Comparison of ENCODE assay signal across 11 cellular contexts in the genomic region with DNA sequence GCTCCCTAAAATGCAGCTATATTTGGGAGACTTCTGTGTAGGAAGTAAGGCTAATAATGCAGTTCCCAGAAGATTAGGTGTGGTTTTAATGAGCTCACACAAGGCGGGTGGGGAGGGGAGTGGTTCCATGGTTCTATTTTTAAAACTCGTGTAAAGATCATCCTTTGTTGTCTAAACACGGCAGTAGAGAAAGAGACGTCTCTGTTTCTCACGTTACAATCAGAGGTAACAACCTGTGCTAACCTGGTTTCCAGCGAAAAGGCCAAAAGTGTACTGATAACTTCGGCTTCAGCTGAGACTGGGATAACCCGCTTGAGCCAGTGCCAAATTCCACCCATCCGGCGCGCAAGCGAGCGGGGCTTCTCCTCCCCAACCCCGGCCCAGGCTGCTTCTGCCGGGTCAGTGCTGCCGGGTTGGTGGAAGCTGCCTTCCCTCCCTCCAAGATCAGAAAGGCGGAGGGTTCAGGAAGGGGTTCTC. TPM values are rescaled to one million over a fixed set of nuclear protein-coding genes. Genes with fewer than 3 reads are reported as not detected.
DNase-seq lines count a peak whose midpoint lies in the region; ATAC-seq and TF ChIP-seq lines count a peak whose summit lies in the region.
"Had no signal": no experiment of that assay in that cellular context is flagged by ENCODE, and none has a peak within 500 bp of the region (broad histone marks: within the 10 kb centered on the region; RNA-seq: fewer than 3 reads in every experiment).

No MANE protein-coding gene starts in this region.

- TF ChIP-seq CTCF in fibroblast of mammary gland (conservative IDR thresholded peaks at IDR 0.05; ENCODE audit: control insufficient read depth, insufficient read depth, low read depth, low read length), result no peak
- no peak for TF ChIP-seq CTCF in osteocyte (IDR thresholded peaks at IDR 0.05)

- H3K9me3 Mint-ChIP-seq in CD4-positive, CD25-positive, alpha-beta regulatory T cell, result no peaks in the 10 kb centered on the region
- no peaks in the 10 kb centered on the region for H3K9me3 Mint-ChIP-seq in osteocyte (ENCODE audit: unreplicated experiment)

- no peak overlapping the region for H3K27ac ChIP-seq in CD4-positive, CD25-positive, alpha-beta regulatory T cell (ENCODE audit: insufficient read depth, low read length, poor library complexity, severe bottlenecking)

- ATAC-seq in CD4-positive, CD25-positive, alpha-beta regulatory T cell (ENCODE audit: low read depth in 2 of 2), result no peak
- no peak for ATAC-seq in GM19324 (IDR thresholded peaks at IDR 0.05; ENCODE audit: low FRiP score, unreplicated experiment)

- no peaks in the 10 kb centered on the region for H3K36me3 Mint-ChIP-seq in CD4-positive, CD25-positive, alpha-beta regulatory T cell
- no peaks in the 10 kb centered on the region for H3K36me3 Mint-ChIP-seq in osteocyte (ENCODE audit: unreplicated experiment)

- H3K4me3 ChIP-seq in CD4-positive, CD25-positive, alpha-beta regulatory T cell (ENCODE audit: low read depth, low read length), result no peak overlapping the region
- peak overlapping the region; percentile 4 for H3K4me3 ChIP-seq in fibroblast of mammary gland (ENCODE audit: control insufficient read depth, low read depth, low read length)

- no peaks in the 10 kb centered on the region for H3K27me3 ChIP-seq in CD4-positive, CD25-positive, alpha-beta regulatory T cell (ENCODE audit: control insufficient read depth, insufficient read depth, low read length)

- H3K27ac Mint-ChIP-seq in CD4-positive, CD25-positive, alpha-beta regulatory T cell, result peak overlapping the region in 1 of 3 donors; percentile 26
- peak overlapping the region; percentile 41 for H3K27ac Mint-ChIP-seq in osteocyte (ENCODE audit: unreplicated experiment)

- H3K4me1 Mint-ChIP-seq in CD4-positive, CD25-positive, alpha-beta regulatory T cell, result peaks cover 12 to 42% (median 31%) of the 10 kb centered on the region in 4 donors
- H3K4me1 Mint-ChIP-seq in osteocyte (ENCODE audit: unreplicated experiment), result peaks cover 35% of the 10 kb centered on the region

- H3K27me3 Mint-ChIP-seq in CD4-positive, CD25-positive, alpha-beta regulatory T cell, result peaks cover 15% of the 10 kb centered on the region
- no peaks in the 10 kb centered on the region for H3K27me3 Mint-ChIP-seq in osteocyte (ENCODE audit: unreplicated experiment)

- H3K4me1 ChIP-seq in CD4-positive, CD25-positive, alpha-beta regulatory T cell (ENCODE audit: control insufficient read depth, insufficient read depth, low read length, poor library complexity, severe bottlenecking), result peaks cover 32% of the 10 kb centered on the region

- peak overlapping the region; percentile 10 to 88 (median 67) for H3K4me3 Mint-ChIP-seq in CD4-positive, CD25-positive, alpha-beta regulatory T cell
- no peak overlapping the region for H3K4me3 Mint-ChIP-seq in osteocyte (ENCODE audit: unreplicated experiment)

- no peaks in the 10 kb centered on the region for H3K9me3 ChIP-seq in CD4-positive, CD25-positive, alpha-beta regulatory T cell (ENCODE audit: control insufficient read depth in 2 of 2, low read length in 2 of 2)

- no peaks in the 10 kb centered on the region for H3K36me3 ChIP-seq in CD4-positive, CD25-positive, alpha-beta regulatory T cell (ENCODE audit: control insufficient read depth, insufficient read depth, low read length)

- peak in 1 of 3 donors; percentile 52 for DNase-seq in CD4-positive, CD25-positive, alpha-beta regulatory T cell
- DNase-seq in OCI-M1 (lab: John Stamatoyannopoulos, UW) (peak; percentile 69), fibroblast of mammary gland (ENCODE audit: low read depth) (peak; percentile 49), osteocyte (ENCODE audit: extremely low spot score, unreplicated experiment) (no peak), HUDEP-2 (lab: John Stamatoyannopoulos, UW; ENCODE audit: unreplicated experiment in 76 of 76) (no peak), NAMALWA (ENCODE audit: low spot score) (no peak)
- no peak for DNase-seq in NK-92 treated with Interleukin-12 subunit alpha and Interleukin-12 subunit beta, amount 100 ng/mL, for 24 hours (lab: John Stamatoyannopoulos, UW)
- DNase-seq: activated CD4-positive, alpha-beta T cell treated with anti-CD3 and anti-CD28 coated beads for 4 hours; DMS53; NCI-H1436 had no signal

RNA-seq across cellular contexts. Expression of a gene that starts 2.5 kb away (rescaled TPM):
- total RNA-seq in CD4-positive, CD25-positive, alpha-beta regulatory T cell, result 31.0 TPM
- polyA plus RNA-seq in CD4-positive, CD25-positive, alpha-beta regulatory T cell, result 1 to 10 TPM in 3 of 4 donors, under 1 TPM in 1; 0.69 to 1.4 (median 1.1) TPM
- total RNA-seq in osteocyte, result 11.5 and 13.7 TPM in 2 replicates

Comparison
In these comparisons a context has a peak if more than half of its experiments do, and no peak if none do; other contexts are left out.
1. DNase-seq: peak in OCI-M1 (single experiment) and fibroblast of mammary gland (single experiment); none in osteocyte (single experiment), HUDEP-2 (0 of 76), NAMALWA (single experiment) and NK-92 treated with Interleukin-12 subunit alpha and Interleukin-12 subunit beta, amount 100 ng/mL, for 24 hours (single experiment).